ENCODE assay signal across 17 cellular contexts in the genomic region with DNA sequence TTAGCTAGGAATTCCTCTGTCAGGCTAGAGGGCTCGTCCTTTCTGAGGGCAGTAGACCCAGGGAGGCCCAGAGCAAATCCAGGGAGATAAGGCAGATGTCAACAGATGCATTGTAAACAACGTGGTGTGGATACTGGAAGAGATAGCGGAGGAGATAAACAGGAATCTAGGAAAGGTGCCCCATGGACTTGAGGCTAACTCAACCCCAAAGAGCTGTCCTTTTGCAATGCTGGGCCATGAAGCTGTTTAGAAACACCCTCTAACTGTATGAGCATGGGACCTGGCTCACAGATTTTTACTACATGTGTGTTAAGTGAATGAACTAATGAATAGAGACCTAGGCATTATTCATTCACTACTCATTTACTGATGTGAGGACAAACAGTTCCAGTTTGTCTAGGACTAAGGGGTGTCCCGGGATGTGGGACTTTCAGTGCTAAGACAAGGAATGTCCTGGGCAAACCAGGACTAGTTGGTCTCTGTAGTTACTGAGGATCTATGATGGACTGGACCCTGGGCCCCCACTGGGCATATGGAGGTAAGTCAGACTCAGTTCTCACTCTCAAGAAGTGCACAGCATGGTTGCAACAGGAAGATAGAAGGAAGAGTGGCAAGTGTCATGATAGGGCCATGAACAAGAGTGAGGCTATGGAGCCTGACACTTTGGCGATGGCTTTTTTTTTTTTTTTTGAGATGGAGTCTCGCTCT.
A peak's percentile ranks its signal among the peaks of the same experiment; 100 is the strongest.
DNase-seq lines count a peak whose midpoint lies in the region; ATAC-seq and TF ChIP-seq lines count a peak whose summit lies in the region.
"Had no signal": no experiment of that assay in that cellular context is flagged by ENCODE, and none has a peak within 500 bp of the region (broad histone marks: within the 10 kb centered on the region; RNA-seq: fewer than 3 reads in every experiment).

No MANE protein-coding gene starts in this region.

- H3K18ac ChIP-seq in neuronal stem cell (ENCODE audit: low read length) = peak overlapping the region; percentile 69

- H3K4me2 ChIP-seq in neuronal stem cell (ENCODE audit: insufficient read depth, low read length, poor library complexity, severe bottlenecking) = no peak overlapping the region

- H3K36me3 ChIP-seq in BE2C = no peaks in the 10 kb centered on the region
- no peaks in the 10 kb centered on the region for H3K36me3 ChIP-seq in WERI-Rb-1
- no peaks in the 10 kb centered on the region for H3K36me3 ChIP-seq in neuronal stem cell (replicated peaks in 1 of 2; ENCODE audit: control insufficient read depth in 2 of 2, insufficient read depth in 2 of 2, low read length in 2 of 2)
- H3K36me3 ChIP-seq: HAP-1 had no signal

- H2BK120ac ChIP-seq in neuronal stem cell (ENCODE audit: low read depth, low read length) = no peak overlapping the region

- H3K27ac Mint-ChIP-seq in glutamatergic neuron (ENCODE audit: unreplicated experiment) (peak overlapping the region; percentile 0), T-helper 17 cell (no peak overlapping the region)
- H3K27ac Mint-ChIP-seq: CD8-positive, alpha-beta T cell had no signal

- H3K4me1 ChIP-seq in BE2C = peaks cover 23% of the 10 kb centered on the region
- peaks cover 21 to 23% of the 10 kb centered on the region in 2 donors for H3K4me1 ChIP-seq in neuronal stem cell (ENCODE audit: control insufficient read depth in 2 of 2, insufficient read depth in 1 of 2, low read depth in 1 of 2, low read length in 2 of 2)
- H3K4me1 ChIP-seq: HAP-1 had no signal

- no peak overlapping the region for H3K9ac ChIP-seq in neuronal stem cell (ENCODE audit: low read depth, low read length, poor library complexity)

- H3K27ac ChIP-seq in WERI-Rb-1 (peak overlapping the region; percentile 96), neuronal stem cell (replicated peaks; ENCODE audit: low read length) (no peak overlapping the region), coronary artery (no peak overlapping the region)

- no peak overlapping the region for H3K14ac ChIP-seq in neuronal stem cell (ENCODE audit: low read length)

- H2BK5ac ChIP-seq in neuronal stem cell (ENCODE audit: low read length) = no peak overlapping the region

- H4K8ac ChIP-seq in neuronal stem cell (ENCODE audit: low read depth, low read length) = no peak overlapping the region

- no peak overlapping the region for H2AFZ ChIP-seq in neuronal stem cell (ENCODE audit: low read length)

- no peak overlapping the region for H2BK12ac ChIP-seq in neuronal stem cell (ENCODE audit: low read length)

- H3K4me1 Mint-ChIP-seq in glutamatergic neuron (ENCODE audit: low read depth, unreplicated experiment) (peaks cover 5% of the 10 kb centered on the region), T-helper 17 cell (no peaks in the 10 kb centered on the region)

- H3K36me3 Mint-ChIP-seq in glutamatergic neuron (ENCODE audit: unreplicated experiment) = peaks cover 7% of the 10 kb centered on the region
- no peaks in the 10 kb centered on the region for H3K36me3 Mint-ChIP-seq in T-helper 17 cell (ENCODE audit: low read depth)
- H3K36me3 Mint-ChIP-seq: CD8-positive, alpha-beta T cell had no signal

- H3K79me1 ChIP-seq in neuronal stem cell (ENCODE audit: low read depth, low read length) = no peaks in the 10 kb centered on the region

- H3K9me3 ChIP-seq in BE2C (peaks cover 60% of the 10 kb centered on the region), WERI-Rb-1 (ENCODE audit: severe bottlenecking) (peaks cover 14% of the 10 kb centered on the region), neuronal stem cell (replicated peaks in 1 of 2; ENCODE audit: control insufficient read depth in 2 of 2, insufficient read depth in 1 of 2, low read depth in 1 of 2, low read length in 2 of 2) (peaks cover under 1 to 14% of the 10 kb centered on the region in 2 donors), T-helper 17 cell (ENCODE audit: control insufficient read depth, low read length, poor library complexity, severe bottlenecking) (no peaks in the 10 kb centered on the region)

- H2BK15ac ChIP-seq in neuronal stem cell (ENCODE audit: low read length) = no peak overlapping the region

- H3K4me3 Mint-ChIP-seq in glutamatergic neuron (ENCODE audit: unreplicated experiment) (no peak overlapping the region), T-helper 17 cell (no peak overlapping the region)
- H3K4me3 Mint-ChIP-seq: CD8-positive, alpha-beta T cell had no signal

- H3K9me3 Mint-ChIP-seq in glutamatergic neuron (ENCODE audit: unreplicated experiment) = peaks cover 11% of the 10 kb centered on the region

- H3K4ac ChIP-seq in neuronal stem cell (ENCODE audit: low read length) = no peak overlapping the region

- peaks cover 7% of the 10 kb centered on the region for H3K27me3 Mint-ChIP-seq in glutamatergic neuron (ENCODE audit: unreplicated experiment)
- H3K27me3 Mint-ChIP-seq in T-helper 17 cell = peaks cover 4% of the 10 kb centered on the region

- TF ChIP-seq CTCF in BE2C (IDR thresholded peaks at IDR 0.05; ENCODE audit: low read depth, low read length) = no peak
- no peak for TF ChIP-seq CTCF in WERI-Rb-1 (IDR thresholded peaks at IDR 0.05; ENCODE audit: low read depth, low read length)
- no peak for TF ChIP-seq CTCF in glutamatergic neuron (IDR thresholded peaks at IDR 0.05; ENCODE audit: partially characterized antibody, unreplicated experiment)
- TF ChIP-seq CTCF in coronary artery (IDR thresholded peaks at IDR 0.05) = no peak

- H3K4me3 ChIP-seq in BE2C (ENCODE audit: low read depth, low read length) = no peak overlapping the region
- peak overlapping the region; percentile 8; the same call in 1 of the 2 replicates for H3K4me3 ChIP-seq in WERI-Rb-1 (ENCODE audit: low read depth, low read length)
- no peak overlapping the region for H3K4me3 ChIP-seq in neuronal stem cell (ENCODE audit: low read length in 2 of 2)
- no peak overlapping the region for H3K4me3 ChIP-seq in coronary artery
- H3K4me3 ChIP-seq: HAP-1 had no signal

- no peak overlapping the region for H3K23ac ChIP-seq in neuronal stem cell (ENCODE audit: low read depth, low read length, poor library complexity)

- ATAC-seq in GM18873 (IDR thresholded peaks at IDR 0.05; ENCODE audit: low FRiP score, unreplicated experiment) = no peak
- no peak for ATAC-seq in T-helper 17 cell
- ATAC-seq: CD8-positive, alpha-beta T cell had no signal

- H4K91ac ChIP-seq in neuronal stem cell (ENCODE audit: low read depth, low read length, poor library complexity) = no peak overlapping the region

- H3K27me3 ChIP-seq in BE2C = no peaks in the 10 kb centered on the region
- H3K27me3 ChIP-seq in WERI-Rb-1 (ENCODE audit: insufficient read depth, low read depth, severe bottlenecking) = no peaks in the 10 kb centered on the region
- H3K27me3 ChIP-seq in neuronal stem cell (ENCODE audit: control insufficient read depth in 3 of 3, insufficient read depth in 3 of 3, low read depth in 1 of 3, low read length in 3 of 3) = no peaks in the 10 kb centered on the region

- DNase-seq in BE2C (peak; percentile 97), WERI-Rb-1 (no peak), glutamatergic neuron (no peak), neuronal stem cell (ENCODE audit: low spot score) (no peak), coronary artery (ENCODE audit: low spot score) (no peak), T-helper 17 cell (no peak), DMS79 treated with DMSO at 0.1 percent for 48 hours (lab: John Stamatoyannopoulos, UW) (no peak)
- DNase-seq: 8988T; CD8-positive, alpha-beta T cell; DMS79; NCI-H1105 treated with DMSO at 0.1 percent for 48 hours; NCI-H187; NCI-H446; RPMI8226; SIG-M5 had no signal

- no peak overlapping the region for H2AK5ac ChIP-seq in neuronal stem cell (ENCODE audit: low read depth, low read length)

- WGBS in neuronal stem cell (ENCODE audit: extremely low coverage in 2 of 2, insufficient read length in 2 of 2, insufficient replicate concordance in 1 of 2), 2 donors = no CpG with 5 or more reads among the region's 6 CpGs
